ENCODE assay signal across 9 cellular contexts in genomic region chr6:7449018-7449417, GRCh38. TPM values are rescaled to one million over a fixed set of nuclear protein-coding genes. Genes with fewer than 3 reads are reported as not detected.
"Had no signal": no experiment of that assay in that cellular context is flagged by ENCODE, and none has a peak within 500 bp of the region (broad histone marks: within the 10 kb centered on the region; RNA-seq: fewer than 3 reads in every experiment).

No MANE protein-coding gene starts in this region.

- H3K9me3 Mint-ChIP-seq: IgD-negative memory B cell had no signal

- H3K9me3 ChIP-seq: HAP-1 had no signal

- H3K27ac ChIP-seq: GM23248 had no signal

- FAIRE-seq: HTR-8/SVneo had no signal

- H3K9ac ChIP-seq: GM23248 had no signal

- H3K4me1 ChIP-seq: HAP-1 had no signal

- H3K4me3 Mint-ChIP-seq: IgD-negative memory B cell had no signal

- ATAC-seq: HCT116 had no signal

- H3K36me3 Mint-ChIP-seq: IgD-negative memory B cell had no signal

- H3K36me3 ChIP-seq: HAP-1 had no signal

- H2AFZ ChIP-seq: GM23248 had no signal

- H3K4me3 ChIP-seq: GM23248, HAP-1 had no signal

- DNase-seq: GM23248, GOT3, H7, KG1 had no signal

RNA-seq across cellular contexts. Expression of gene CAGE1, which starts 59.5 kb away (rescaled TPM):
- total RNA-seq: GM23248, H4 had no signal
- polyA plus RNA-seq: GM23248, IgD-negative memory B cell had no signal
